9 cellular contexts compared by ENCODE assay signal in genomic region chr5:72452515-72453259, GRCh38. TPM values are rescaled to one million over a fixed set of nuclear protein-coding genes. Genes with fewer than 3 reads are reported as not detected.
A peak's percentile ranks its signal among the peaks of the same experiment; 100 is the strongest.
DNase-seq lines count a peak whose midpoint lies in the region; ATAC-seq and TF ChIP-seq lines count a peak whose summit lies in the region.
"Had no signal": no experiment of that assay in that cellular context is flagged by ENCODE, and none has a peak within 500 bp of the region (broad histone marks: within the 10 kb centered on the region; RNA-seq: fewer than 3 reads in every experiment).

No MANE protein-coding gene starts in this region.

- H3K4me3 ChIP-seq in ACC112 (ENCODE audit: low read depth, low read length), result peak overlapping the region; percentile 57
- H3K4me3 ChIP-seq in HUES48 (ENCODE audit: low read depth, low read length), result no peak overlapping the region
- H3K4me3 ChIP-seq in ectodermal cell (ENCODE audit: insufficient read depth, low read depth, low read length), result peak overlapping the region; percentile 4
- H3K4me3 ChIP-seq in A673 (ENCODE audit: low read depth, low read length, poor library complexity, severe bottlenecking), result no peak overlapping the region

- intact Hi-C loops in A673 (cut with micrococcal nuclease; ENCODE audit: unreplicated experiment), result no loop called here
- intact Hi-C loops in activated CD4-positive, alpha-beta T cell treated with anti-CD3 and anti-CD28 coated beads for 36 hours (cut with DNase I, micrococcal nuclease), result no loop called here

- H3K27ac ChIP-seq in ACC112 (ENCODE audit: low read depth, low read length), result peak overlapping the region; percentile 99
- peak overlapping the region; percentile 61 for H3K27ac ChIP-seq in HUES48 (ENCODE audit: low read depth, low read length)
- H3K27ac ChIP-seq in ectodermal cell (ENCODE audit: insufficient read depth, low read depth, low read length, poor library complexity, severe bottlenecking), result peak overlapping the region; percentile 79
- H3K27ac ChIP-seq in A673 (ENCODE audit: low read depth, low read length, poor library complexity, severe bottlenecking), result no peak overlapping the region

- H3K4me1 ChIP-seq in ACC112 (ENCODE audit: control insufficient read depth, insufficient read depth, low read length, unreplicated experiment), result peaks cover 32% of the 10 kb centered on the region
- peaks cover 9% of the 10 kb centered on the region; the same call in 1 of the 2 replicates for H3K4me1 ChIP-seq in HUES48 (ENCODE audit: control insufficient read depth, insufficient read depth, low read length)
- peaks cover 15% of the 10 kb centered on the region for H3K4me1 ChIP-seq in ectodermal cell (ENCODE audit: control insufficient read depth, insufficient read depth, low read length)
- peaks cover 18% of the 10 kb centered on the region for H3K4me1 ChIP-seq in A673 (ENCODE audit: insufficient read depth, low read length, poor library complexity, severe bottlenecking)

- H3K9ac ChIP-seq in HUES48 (ENCODE audit: low read depth, low read length), result no peak overlapping the region

- no peaks in the 10 kb centered on the region for H3K9me3 Mint-ChIP-seq in activated CD4-positive, alpha-beta T cell treated with anti-CD3 and anti-CD28 coated beads for 36 hours (ENCODE audit: low read depth)
- H3K9me3 Mint-ChIP-seq: CD4-positive, CD25-positive, alpha-beta regulatory T cell had no signal

- no peaks in the 10 kb centered on the region for H3K36me3 ChIP-seq in ACC112 (ENCODE audit: insufficient read depth, low read length)
- H3K36me3 ChIP-seq in HUES48 (ENCODE audit: control insufficient read depth, insufficient read depth, low read length), result no peaks in the 10 kb centered on the region
- H3K36me3 ChIP-seq in ectodermal cell (ENCODE audit: control insufficient read depth, insufficient read depth, low read length), result no peaks in the 10 kb centered on the region
- H3K36me3 ChIP-seq in A673 (ENCODE audit: insufficient read depth, low read length, poor library complexity, severe bottlenecking), result no peaks in the 10 kb centered on the region

- no peaks in the 10 kb centered on the region for H3K79me2 ChIP-seq in ACC112 (ENCODE audit: control insufficient read depth, insufficient read depth, low read length, unreplicated experiment)

- H2AFZ ChIP-seq in ACC112 (ENCODE audit: low read length, unreplicated experiment), result peak overlapping the region; percentile 89

- no peak overlapping the region for H3K27ac Mint-ChIP-seq in activated CD4-positive, alpha-beta T cell treated with anti-CD3 and anti-CD28 coated beads for 36 hours
- H3K27ac Mint-ChIP-seq: CD4-positive, CD25-positive, alpha-beta regulatory T cell had no signal

- no peaks in the 10 kb centered on the region for H3K4me1 Mint-ChIP-seq in activated CD4-positive, alpha-beta T cell treated with anti-CD3 and anti-CD28 coated beads for 36 hours
- H3K4me1 Mint-ChIP-seq: CD4-positive, CD25-positive, alpha-beta regulatory T cell had no signal

- DNase-seq in mucosa of gallbladder (ENCODE audit: low spot score), result peak; percentile 83
- no peak for DNase-seq in A673 (ENCODE audit: low spot score)
- DNase-seq in NCI-H187 treated with DMSO at 0.1 percent for 48 hours (lab: John Stamatoyannopoulos, UW), result no peak
- no peak for DNase-seq in activated CD4-positive, alpha-beta T cell treated with anti-CD3 and anti-CD28 coated beads for 36 hours
- DNase-seq: CD4-positive, CD25-positive, alpha-beta regulatory T cell had no signal

- 73 to 81% methylated on average over 8 to 9 of the region's 9 CpGs for WGBS in ectodermal cell, 2 experiments

- H3K36me3 Mint-ChIP-seq in activated CD4-positive, alpha-beta T cell treated with anti-CD3 and anti-CD28 coated beads for 36 hours (ENCODE audit: low read depth), result no peaks in the 10 kb centered on the region
- H3K36me3 Mint-ChIP-seq: CD4-positive, CD25-positive, alpha-beta regulatory T cell had no signal

- no peak overlapping the region for H3K4me3 Mint-ChIP-seq in activated CD4-positive, alpha-beta T cell treated with anti-CD3 and anti-CD28 coated beads for 36 hours
- H3K4me3 Mint-ChIP-seq: CD4-positive, CD25-positive, alpha-beta regulatory T cell had no signal

- POLR2A ChIA-PET in A673 (lab: Charles Lee; ENCODE audit: low non-redundant PET), result no interaction called here
- POLR2A ChIA-PET in activated CD4-positive, alpha-beta T cell treated with anti-CD3 and anti-CD28 coated beads for 36 hours (lab: Charles Lee), result no interaction called here

- TF ChIP-seq CTCF in A673 (conservative IDR thresholded peaks at IDR 0.05; ENCODE audit: low read depth, low read length), result no peak

- H3K27me3 Mint-ChIP-seq in activated CD4-positive, alpha-beta T cell treated with anti-CD3 and anti-CD28 coated beads for 36 hours, result no peaks in the 10 kb centered on the region
- H3K27me3 Mint-ChIP-seq: CD4-positive, CD25-positive, alpha-beta regulatory T cell had no signal

- H3K9me3 ChIP-seq in HUES48 (ENCODE audit: control insufficient read depth, insufficient read depth, low read length), result no peaks in the 10 kb centered on the region
- no peaks in the 10 kb centered on the region for H3K9me3 ChIP-seq in ectodermal cell (ENCODE audit: control insufficient read depth, low read length)
- H3K9me3 ChIP-seq in A673 (ENCODE audit: low read depth, low read length, poor library complexity, severe bottlenecking), result no peaks in the 10 kb centered on the region

- BruUV-seq in A673 (replicated peaks; lab: Mats Ljungman, UMichigan), result no TSS peak

- H3K27me3 ChIP-seq in ACC112 (ENCODE audit: insufficient read depth, low read length) (no peaks in the 10 kb centered on the region), HUES48 (ENCODE audit: control insufficient read depth, insufficient read depth, low read length) (no peaks in the 10 kb centered on the region), ectodermal cell (ENCODE audit: control insufficient read depth, insufficient read depth, low read length, poor library complexity, severe bottlenecking) (no peaks in the 10 kb centered on the region), A673 (replicated peaks; ENCODE audit: insufficient read depth, low read depth, low read length, poor library complexity) (no peaks in the 10 kb centered on the region)

- ATAC-seq in GM19467 (IDR thresholded peaks at IDR 0.05; ENCODE audit: unreplicated experiment), result no peak
- ATAC-seq in activated CD4-positive, alpha-beta T cell treated with anti-CD3 and anti-CD28 coated beads for 36 hours, result no peak

- CTCF ChIA-PET in A673 (lab: Charles Lee), result no interaction called here
- CTCF ChIA-PET in activated CD4-positive, alpha-beta T cell treated with anti-CD3 and anti-CD28 coated beads for 36 hours (lab: Charles Lee), result no interaction called here

RNA-seq across cellular contexts. Expression of gene ZNF366, which starts 54.5 kb away (rescaled TPM):
- polyA plus RNA-seq in ectodermal cell (2013, experiment 1 of 4), result 0.17 TPM
- polyA plus RNA-seq in ectodermal cell (2013, experiment 2 of 4), result 0.16 TPM
- not detected for polyA plus RNA-seq in ectodermal cell (2013, experiment 3 of 4)
- not detected for polyA plus RNA-seq in ectodermal cell (2013, experiment 4 of 4)
- total RNA-seq in mucosa of gallbladder, result 3.1 TPM
- total RNA-seq in A673 (2021), result not detected in 2 replicates
- not detected for total RNA-seq in activated CD4-positive, alpha-beta T cell treated with anti-CD3 and anti-CD28 coated beads for 36 hours
- total RNA-seq: CD4-positive, CD25-positive, alpha-beta regulatory T cell had no signal
- polyA plus RNA-seq: CD4-positive, CD25-positive, alpha-beta regulatory T cell had no signal

Comparison
In these comparisons a context has a peak if more than half of its experiments do, and no peak if none do; other contexts are left out.
1. H3K4me3 ChIP-seq: peak in ACC112 (single experiment) and ectodermal cell (single experiment); none in HUES48 (single experiment) and A673 (single experiment).